ENCODE assay signal across 9 cellular contexts in genomic region chr19:590396-590745, GRCh38. TPM values are rescaled to one million over a fixed set of nuclear protein-coding genes. Genes with fewer than 3 reads are reported as not detected.
A peak's percentile ranks its signal among the peaks of the same experiment; 100 is the strongest.
DNase-seq lines count a peak whose midpoint lies in the region; TF ChIP-seq lines count a peak whose summit lies in the region.
"Had no signal": no experiment of that assay in that cellular context is flagged by ENCODE, and none has a peak within 500 bp of the region (broad histone marks: within the 10 kb centered on the region; RNA-seq: fewer than 3 reads in every experiment).

No MANE protein-coding gene starts in this region.

- H3K9ac ChIP-seq in MM.1S (ENCODE audit: low read length), result no peak overlapping the region

- H2AFZ ChIP-seq in OCI-LY7 (ENCODE audit: low read length) (no peak overlapping the region), MM.1S (ENCODE audit: low read length) (no peak overlapping the region)

- BruUV-seq in OCI-LY7 (replicated peaks; lab: Mats Ljungman, UMichigan), result no TSS peak

- H3K36me3 ChIP-seq in OCI-LY7 (ENCODE audit: insufficient read depth, low read length) (no peaks in the 10 kb centered on the region), MM.1S (replicated peaks; ENCODE audit: insufficient read depth, low read length) (no peaks in the 10 kb centered on the region)

- no peaks in the 10 kb centered on the region for H4K20me1 ChIP-seq in OCI-LY7 (ENCODE audit: insufficient read depth, low read length)
- no peaks in the 10 kb centered on the region for H4K20me1 ChIP-seq in MM.1S (ENCODE audit: insufficient read depth, low read length)

- no peak overlapping the region for H3K4me2 ChIP-seq in OCI-LY7 (ENCODE audit: low read length)
- no peak overlapping the region for H3K4me2 ChIP-seq in MM.1S (ENCODE audit: low read depth, low read length)

- intact Hi-C loops in OCI-LY7 (cut with micrococcal nuclease; ENCODE audit: unreplicated experiment), result no loop called here

- H3K27me3 ChIP-seq in MM.1S (replicated peaks; ENCODE audit: insufficient read depth, low read length), result peaks cover 70% of the 10 kb centered on the region

- H3K9me2 ChIP-seq in OCI-LY7 (ENCODE audit: insufficient read depth, low read length) (no peaks in the 10 kb centered on the region), MM.1S (replicated peaks; ENCODE audit: insufficient read depth, low read length) (no peaks in the 10 kb centered on the region)

- H3K36me3 Mint-ChIP-seq in activated CD4-positive, alpha-beta memory T cell treated with anti-CD3 and anti-CD28 coated beads, Interleukin-2, amount 10 ng/mL, durations not matched to agents 7 days and 5 days (ENCODE audit: low read depth), result no peaks in the 10 kb centered on the region

- H3K4me1 ChIP-seq in OCI-LY7 (ENCODE audit: insufficient read depth, low read length, poor library complexity, severe bottlenecking) (peaks cover 12% of the 10 kb centered on the region), MM.1S (ENCODE audit: low read length) (no peaks in the 10 kb centered on the region)

- DNase-seq in stimulated activated CD4-positive, alpha-beta T cell treated with anti-CD3 and anti-CD28 coated beads, Interleukin-12 subunit alpha, Interleukin-12 subunit beta, amount 100 ng/mL, for 4 hours, result peak; percentile 15
- no peak for DNase-seq in stimulated activated CD4-positive, alpha-beta T cell treated with anti-CD3 and anti-CD28 coated beads, Interleukin-2, amount 100 ng/mL, for 48 hours
- peak; percentile 33 for DNase-seq in activated CD4-positive, alpha-beta memory T cell treated with anti-CD3 and anti-CD28 coated beads, Interleukin-2, amount 10 ng/mL, durations not matched to agents 7 days and 5 days
- DNase-seq in fibroblast of pulmonary artery (ENCODE audit: low read depth), result peak; percentile 42
- no peak for DNase-seq in OCI-LY7 (ENCODE audit: low spot score)
- no peak for DNase-seq in MM.1S
- DNase-seq in HK-2 (ENCODE audit: unreplicated experiment), result no peak
- no peak for DNase-seq in kidney glomerular epithelial cell (lab: John Stamatoyannopoulos, UW)

- H3K79me2 ChIP-seq in OCI-LY7 (ENCODE audit: insufficient read depth, low read depth, low read length) (no peaks in the 10 kb centered on the region), MM.1S (ENCODE audit: low read length) (no peaks in the 10 kb centered on the region)

- H3K27ac Mint-ChIP-seq in activated CD4-positive, alpha-beta memory T cell treated with anti-CD3 and anti-CD28 coated beads, Interleukin-2, amount 10 ng/mL, durations not matched to agents 7 days and 5 days, result no peak overlapping the region

- TF ChIP-seq CTCF in fibroblast of pulmonary artery (IDR thresholded peaks at IDR 0.05; ENCODE audit: low read length, missing control alignments) (no peak), OCI-LY7 (conservative IDR thresholded peaks at IDR 0.05; ENCODE audit: low read length) (no peak), MM.1S (IDR thresholded peaks at IDR 0.05; ENCODE audit: low read length) (no peak)

- peaks cover 20% of the 10 kb centered on the region for H3K27me3 Mint-ChIP-seq in activated CD4-positive, alpha-beta memory T cell treated with anti-CD3 and anti-CD28 coated beads, Interleukin-2, amount 10 ng/mL, durations not matched to agents 7 days and 5 days

- H3F3A ChIP-seq in MM.1S (ENCODE audit: insufficient read depth, low read length), result no peaks in the 10 kb centered on the region

- H3K4me3 ChIP-seq in fibroblast of pulmonary artery (replicated peaks; ENCODE audit: low read depth, low read length) (no peak overlapping the region), OCI-LY7 (ENCODE audit: low read depth, low read length, poor library complexity, severe bottlenecking) (no peak overlapping the region), MM.1S (ENCODE audit: low read length) (no peak overlapping the region)
- H3K4me3 ChIP-seq: lung had no signal

- no peaks in the 10 kb centered on the region for H3K9me3 ChIP-seq in OCI-LY7 (ENCODE audit: low read length)
- no peaks in the 10 kb centered on the region for H3K9me3 ChIP-seq in MM.1S (replicated peaks; ENCODE audit: insufficient read depth, low read length)

- CTCF ChIA-PET in activated CD4-positive, alpha-beta memory T cell treated with anti-CD3 and anti-CD28 coated beads, Interleukin-2, amount 10 ng/mL, durations not matched to agents 7 days and 5 days (lab: Charles Lee), result no interaction called here
- CTCF ChIA-PET in OCI-LY7 (lab: Charles Lee; ENCODE audit: unreplicated experiment), result no interaction called here

- H3K4me1 Mint-ChIP-seq in activated CD4-positive, alpha-beta memory T cell treated with anti-CD3 and anti-CD28 coated beads, Interleukin-2, amount 10 ng/mL, durations not matched to agents 7 days and 5 days, result peaks cover 8% of the 10 kb centered on the region

- H3K4me3 Mint-ChIP-seq in activated CD4-positive, alpha-beta memory T cell treated with anti-CD3 and anti-CD28 coated beads, Interleukin-2, amount 10 ng/mL, durations not matched to agents 7 days and 5 days, result no peak overlapping the region

- H3K27ac ChIP-seq in OCI-LY7 (ENCODE audit: low read depth, low read length, poor library complexity, severe bottlenecking) (no peak overlapping the region), MM.1S (ENCODE audit: low read length) (no peak overlapping the region)

- H3K9me3 Mint-ChIP-seq in activated CD4-positive, alpha-beta memory T cell treated with anti-CD3 and anti-CD28 coated beads, Interleukin-2, amount 10 ng/mL, durations not matched to agents 7 days and 5 days, result no peaks in the 10 kb centered on the region

- POLR2A ChIA-PET in activated CD4-positive, alpha-beta memory T cell treated with anti-CD3 and anti-CD28 coated beads, Interleukin-2, amount 10 ng/mL, durations not matched to agents 7 days and 5 days (lab: Charles Lee), result interaction anchor here (0.8 kb wide), 1 partner anchor 42 kb away, joined by 3 read pairs; no protein-coding TSS in a partner anchor
- POLR2A ChIA-PET in OCI-LY7 (lab: Charles Lee), result no interaction called here

RNA-seq across cellular contexts. Expression of gene HCN2, which starts 0.7 kb away (rescaled TPM):
- 1 to 10 TPM; 3.1 to 3.5 TPM for total RNA-seq in activated CD4-positive, alpha-beta memory T cell treated with anti-CD3 and anti-CD28 coated beads, Interleukin-2, amount 10 ng/mL, durations not matched to agents 7 days and 5 days
- total RNA-seq in OCI-LY7 (2014; rRNA removed; shearing (Covaris generic)), result 0.05 and 0.06 TPM in 2 replicates
- 1.0 and 1.2 TPM in 2 replicates for total RNA-seq in OCI-LY7 (2022)

RNA-seq across cellular contexts. Expression of gene BSG, which starts 18.0 kb away (rescaled TPM):
- 100 to 1,000 TPM; 255 to 257 TPM for total RNA-seq in activated CD4-positive, alpha-beta memory T cell treated with anti-CD3 and anti-CD28 coated beads, Interleukin-2, amount 10 ng/mL, durations not matched to agents 7 days and 5 days
- total RNA-seq in OCI-LY7 (2014; rRNA removed; shearing (Covaris generic)), result 158 and 180 TPM in 2 replicates
- 189 and 197 TPM in 2 replicates for total RNA-seq in OCI-LY7 (2022)

RNA-seq across cellular contexts. Expression of gene POLRMT, which starts 43.0 kb away (rescaled TPM):
- 10 to 100 TPM; 44.8 to 45.1 TPM for total RNA-seq in activated CD4-positive, alpha-beta memory T cell treated with anti-CD3 and anti-CD28 coated beads, Interleukin-2, amount 10 ng/mL, durations not matched to agents 7 days and 5 days
- total RNA-seq in OCI-LY7 (2014; rRNA removed; shearing (Covaris generic)), result 50.0 and 65.5 TPM in 2 replicates
- 70.7 and 74.6 TPM in 2 replicates for total RNA-seq in OCI-LY7 (2022)

RNA-seq across cellular contexts. Expression of gene GZMM, which starts 46.5 kb away (rescaled TPM):
- total RNA-seq in activated CD4-positive, alpha-beta memory T cell treated with anti-CD3 and anti-CD28 coated beads, Interleukin-2, amount 10 ng/mL, durations not matched to agents 7 days and 5 days, result 10 to 100 TPM; 45.1 to 45.2 TPM
- total RNA-seq in OCI-LY7 (2014; rRNA removed; shearing (Covaris generic)), result not detected in 2 replicates
- not detected in 2 replicates for total RNA-seq in OCI-LY7 (2022)

RNA-seq across cellular contexts. Expression of gene FGF22, which starts 49.3 kb away (rescaled TPM):
- not detected for total RNA-seq in activated CD4-positive, alpha-beta memory T cell treated with anti-CD3 and anti-CD28 coated beads, Interleukin-2, amount 10 ng/mL, durations not matched to agents 7 days and 5 days
- 0.21 TPM in 1 of 2 replicates, not detected in the other for total RNA-seq in OCI-LY7 (2014; rRNA removed; shearing (Covaris generic))
- total RNA-seq in OCI-LY7 (2022), result 0.48 and 0.53 TPM in 2 replicates

Comparison
In these comparisons a context has a peak if more than half of its experiments do, and no peak if none do; other contexts are left out.
1. DNase-seq: peak in stimulated activated CD4-positive, alpha-beta T cell treated with anti-CD3 and anti-CD28 coated beads, Interleukin-12 subunit alpha, Interleukin-12 subunit beta, amount 100 ng/mL, for 4 hours (single experiment), activated CD4-positive, alpha-beta memory T cell treated with anti-CD3 and anti-CD28 coated beads, Interleukin-2, amount 10 ng/mL, durations not matched to agents 7 days and 5 days (single experiment) and fibroblast of pulmonary artery (single experiment); none in stimulated activated CD4-positive, alpha-beta T cell treated with anti-CD3 and anti-CD28 coated beads, Interleukin-2, amount 100 ng/mL, for 48 hours (0 of 2), OCI-LY7 (single experiment), MM.1S (single experiment), HK-2 (single experiment) and kidney glomerular epithelial cell (single experiment).